ENCODE assay signal across 10 cellular contexts in genomic region chrX:53116101-53116500, GRCh38. TPM values are rescaled to one million over a fixed set of nuclear protein-coding genes. Genes with fewer than 3 reads are reported as not detected.
DNase-seq lines count a peak whose midpoint lies in the region; ATAC-seq and TF ChIP-seq lines count a peak whose summit lies in the region.
"Had no signal": no experiment of that assay in that cellular context is flagged by ENCODE, and none has a peak within 500 bp of the region (broad histone marks: within the 10 kb centered on the region; RNA-seq: fewer than 3 reads in every experiment).

No MANE protein-coding gene starts in this region.

- H3K27me3 Mint-ChIP-seq in activated naive CD4-positive, alpha-beta T cell treated with anti-CD3 and anti-CD28 coated beads, Interleukin-2, amount 10 ng/mL, durations not matched to agents 7 days and 5 days = no peaks in the 10 kb centered on the region
- H3K27me3 Mint-ChIP-seq: CD4-positive, CD25-positive, alpha-beta regulatory T cell had no signal

- peak overlapping the region; percentile 15 for H3K4me3 ChIP-seq in fibroblast of the aortic adventitia (ENCODE audit: low read depth, low read length)

- CTCF ChIA-PET in activated naive CD4-positive, alpha-beta T cell treated with anti-CD3 and anti-CD28 coated beads, Interleukin-2, amount 10 ng/mL, durations not matched to agents 7 days and 5 days (lab: Charles Lee) = no interaction called here

- no peak for TF ChIP-seq CTCF in fibroblast of the aortic adventitia (IDR thresholded peaks at IDR 0.05; ENCODE audit: insufficient read depth, low read length)

- H3K36me3 Mint-ChIP-seq in activated naive CD4-positive, alpha-beta T cell treated with anti-CD3 and anti-CD28 coated beads, Interleukin-2, amount 10 ng/mL, durations not matched to agents 7 days and 5 days = peaks cover 11% of the 10 kb centered on the region

- DNase-seq in Ammon's horn (ENCODE audit: low spot score) (peak; percentile 7), SW480 (ENCODE audit: low spot score) (peak; percentile 6), fibroblast of the aortic adventitia (ENCODE audit: low read depth) (peak; percentile 90), pons (ENCODE audit: low spot score) (peak; percentile 23), amniotic stem cell (lab: John Stamatoyannopoulos, UW) (no peak), HuH-7.5 (ENCODE audit: low spot score) (no peak)
- DNase-seq in activated naive CD4-positive, alpha-beta T cell treated with anti-CD3 and anti-CD28 coated beads, Interleukin-2, amount 10 ng/mL, durations not matched to agents 7 days and 5 days = no peak
- DNase-seq: CD4-positive, CD25-positive, alpha-beta regulatory T cell; kidney had no signal

- no peak for ATAC-seq in HG02763 (IDR thresholded peaks at IDR 0.05; ENCODE audit: unreplicated experiment)

- H3K9me3 Mint-ChIP-seq in activated naive CD4-positive, alpha-beta T cell treated with anti-CD3 and anti-CD28 coated beads, Interleukin-2, amount 10 ng/mL, durations not matched to agents 7 days and 5 days = no peaks in the 10 kb centered on the region
- H3K9me3 Mint-ChIP-seq: CD4-positive, CD25-positive, alpha-beta regulatory T cell had no signal

- no peak overlapping the region for H3K4me3 Mint-ChIP-seq in activated naive CD4-positive, alpha-beta T cell treated with anti-CD3 and anti-CD28 coated beads, Interleukin-2, amount 10 ng/mL, durations not matched to agents 7 days and 5 days
- H3K4me3 Mint-ChIP-seq: CD4-positive, CD25-positive, alpha-beta regulatory T cell had no signal

- H3K4me1 Mint-ChIP-seq in activated naive CD4-positive, alpha-beta T cell treated with anti-CD3 and anti-CD28 coated beads, Interleukin-2, amount 10 ng/mL, durations not matched to agents 7 days and 5 days = peaks cover 4% of the 10 kb centered on the region

- H3K27ac Mint-ChIP-seq in activated naive CD4-positive, alpha-beta T cell treated with anti-CD3 and anti-CD28 coated beads, Interleukin-2, amount 10 ng/mL, durations not matched to agents 7 days and 5 days = no peak overlapping the region
- H3K27ac Mint-ChIP-seq: CD4-positive, CD25-positive, alpha-beta regulatory T cell had no signal

RNA-seq across cellular contexts. Expression of gene KANTR, which starts 22.2 kb away (rescaled TPM):
- 4.4 and 7.2 TPM in 2 replicates for total RNA-seq in fibroblast of the aortic adventitia (ENCODE audit: low replicate concordance)

RNA-seq across cellular contexts. Expression of gene TSPYL2, which starts 33.9 kb away (rescaled TPM):
- 15.2 and 17.5 TPM in 2 replicates for total RNA-seq in fibroblast of the aortic adventitia (ENCODE audit: low replicate concordance)

Comparison
In these comparisons a context has a peak if more than half of its experiments do, and no peak if none do; other contexts are left out.
1. DNase-seq: peak in Ammon's horn (single experiment), SW480 (single experiment), fibroblast of the aortic adventitia (single experiment) and pons (single experiment); none in amniotic stem cell (single experiment), HuH-7.5 (single experiment) and activated naive CD4-positive, alpha-beta T cell treated with anti-CD3 and anti-CD28 coated beads, Interleukin-2, amount 10 ng/mL, durations not matched to agents 7 days and 5 days (single experiment).